Comparison of ENCODE assay signal across 33 cellular contexts in genomic region chr15:55164284-55164683, GRCh38.
"Had no signal": no experiment of that assay in that cellular context is flagged by ENCODE, and none has a peak within 500 bp of the region (broad histone marks: within the 10 kb centered on the region; RNA-seq: fewer than 3 reads in every experiment).

No MANE protein-coding gene starts in this region.

- H3K9me3 ChIP-seq: adrenal gland, body of pancreas, breast epithelium had no signal

- H3K27ac ChIP-seq: adrenal gland, body of pancreas, brain microvascular endothelial cell, breast epithelium, VCaP had no signal

- H3K36me3 ChIP-seq: adrenal gland, brain microvascular endothelial cell, breast epithelium had no signal

- FAIRE-seq: astrocyte, TTC549 had no signal

- H3K27me3 ChIP-seq: adrenal gland, body of pancreas, brain microvascular endothelial cell, breast epithelium had no signal

- H3K4me1 ChIP-seq: adrenal gland, body of pancreas, breast epithelium had no signal

- ATAC-seq: activated CD8-positive, alpha-beta T cell treated with anti-CD3 and anti-CD28 coated beads for 36 hours; activated T-cell treated with anti-CD3 and anti-CD28 coated beads, Interleukin-2, amount 50 U/mL, for 4 hours; activated T-cell treated with anti-CD3 and anti-CD28 coated beads, Interleukin-2, amount 50 U/mL, for 72 hours; activated T-helper 17 cell treated with anti-CD3 and anti-CD28 coated beads, Interleukin-2, amount 50 U/mL, for 72 hours; body of pancreas had no signal

- H3K4me3 ChIP-seq: adrenal gland, body of pancreas, breast epithelium had no signal

- DNase-seq: activated B cell treated with CpG ODN at 0.5 μM for 24 hours; activated CD4-positive, alpha-beta memory T cell treated with anti-CD3 and anti-CD28 coated beads for 36 hours; activated CD4-positive, alpha-beta T cell treated with anti-CD3 and anti-CD28 coated beads for 4 hours; activated CD4-positive, alpha-beta T cell treated with anti-CD3 and anti-CD28 coated beads, Interleukin-2, amount 10 ng/mL, durations not matched to agents 24 days and 14 days; activated CD4-positive, alpha-beta T cell treated with anti-CD3 and anti-CD28 coated beads, Interleukin-2, amount 50 U/mL, for 1 hour; activated CD4-positive, alpha-beta T cell treated with anti-CD3 and anti-CD28 coated beads, Interleukin-2, amount 50 U/mL, for 4 hours; activated CD4-positive, CD25-positive, alpha-beta regulatory T cell treated with anti-CD3 and anti-CD28 coated beads, Interleukin-2, amount 50 U/mL, for 72 hours; activated CD8-positive, alpha-beta memory T cell treated with anti-CD3 and anti-CD28 coated beads, Interleukin-2, amount 50 U/mL, for 4 hours; activated CD8-positive, alpha-beta T cell treated with anti-CD3 and anti-CD28 coated beads for 36 hours; activated effector memory CD4-positive, alpha-beta T cell treated with anti-CD3 and anti-CD28 coated beads, Interleukin-2, amount 50 U/mL, for 16 hours; activated gamma-delta T cell treated with Interleukin-2 at 50 U/mL for 16 hours; activated naive CD4-positive, alpha-beta T cell; activated naive CD4-positive, alpha-beta T cell treated with anti-CD3 and anti-CD28 coated beads for 36 hours; activated naive CD4-positive, alpha-beta T cell treated with anti-CD3 and anti-CD28 coated beads, Interleukin-2, amount 50 U/mL, for 16 hours; activated naive CD8-positive, alpha-beta T cell treated with anti-CD3 and anti-CD28 coated beads for 36 hours; activated T-cell treated with anti-CD3 and anti-CD28 coated beads for 4 hours; activated T-cell treated with anti-CD3 and anti-CD28 coated beads, Interleukin-2, amount 50 U/mL, for 1 hour; activated T-cell treated with anti-CD3 and anti-CD28 coated beads, Interleukin-2, amount 50 U/mL, for 4 hours; activated T-cell treated with anti-CD3 and anti-CD28 coated beads, Interleukin-2, amount 50 U/mL, for 72 hours; amniotic stem cell; aorta; brain microvascular endothelial cell; central memory CD4-positive, alpha-beta T cell; T-helper 1 cell; T-helper 2 cell; T-helper 9 cell had no signal
